In genomic region chr4:89539374-89539773, GRCh38 we compare ENCODE assay signal across 16 cellular contexts.
A peak's percentile ranks its signal among the peaks of the same experiment; 100 is the strongest.
DNase-seq lines count a peak whose midpoint lies in the region; ATAC-seq and TF ChIP-seq lines count a peak whose summit lies in the region.
"Had no signal": no experiment of that assay in that cellular context is flagged by ENCODE, and none has a peak within 500 bp of the region (broad histone marks: within the 10 kb centered on the region; RNA-seq: fewer than 3 reads in every experiment).

No MANE protein-coding gene starts in this region.

- no peaks in the 10 kb centered on the region for H3K27me3 ChIP-seq in lung (ENCODE audit: control insufficient read depth, insufficient read depth)
- no peaks in the 10 kb centered on the region for H3K27me3 ChIP-seq in right cardiac atrium (ENCODE audit: control insufficient read depth, insufficient read depth)
- H3K27me3 ChIP-seq: BE2C, upper lobe of left lung had no signal

- in situ Hi-C loops in astrocyte of the spinal cord (cut with HindIII; ENCODE audit: low sequenced_read_pairs): no loop called here

- peak; percentile 59 for ATAC-seq in lung (ENCODE audit: insufficient read depth, low FRiP score)
- no peak for ATAC-seq in right cardiac atrium
- ATAC-seq: HepG2 had no signal

- WGBS in lung, 2 donors: 71 to 84% methylated on average over 3 of the region's 3 CpGs
- WGBS in right cardiac atrium: 70% methylated on average over 3 of the region's 3 CpGs

- no peak overlapping the region for H3K4me3 Mint-ChIP-seq in CD14-positive monocyte
- H3K4me3 Mint-ChIP-seq: activated naive CD8-positive, alpha-beta T cell treated with anti-CD3 and anti-CD28 coated beads, Interleukin-2, amount 50 U/mL, for 24 hours had no signal

- H3K4me3 ChIP-seq in AG04449 (ENCODE audit: low read depth, low read length) (no peak overlapping the region), HFF-Myc (replicated peaks; ENCODE audit: low read depth, low read length) (no peak overlapping the region), astrocyte of the spinal cord (ENCODE audit: low read depth, low read length) (no peak overlapping the region), lung (no peak overlapping the region), right cardiac atrium (ENCODE audit: low read length) (no peak overlapping the region)
- H3K4me3 ChIP-seq: upper lobe of left lung had no signal

- DNase-seq in AG04449 (ENCODE audit: low read depth, low spot score) (peak; percentile 5), HFF-Myc (ENCODE audit: extremely low read depth, low read depth) (peak; percentile 60), astrocyte of the spinal cord (ENCODE audit: low read depth, low spot score) (peak; percentile 38), lung (ENCODE audit: low spot score) (no peak), activated gamma-delta T cell (lab: John Stamatoyannopoulos, UW) (no peak), CD14-positive monocyte (ENCODE audit: low spot score) (no peak), retina (no peak), right cardiac atrium (no peak)
- DNase-seq: activated CD8-positive, alpha-beta memory T cell treated with anti-CD3 and anti-CD28 coated beads for 24 hours; activated naive CD8-positive, alpha-beta T cell treated with anti-CD3 and anti-CD28 coated beads, Interleukin-2, amount 50 U/mL, for 24 hours; BE2C; head of caudate nucleus; NCI-H1417; Right ventricle myocardium superior; upper lobe of left lung had no signal

- H3K4me1 ChIP-seq in lung (ENCODE audit: control insufficient read depth in 2 of 2, insufficient read depth in 2 of 2, low read length in 2 of 2) (no peaks in the 10 kb centered on the region), right cardiac atrium (ENCODE audit: control insufficient read depth, insufficient read depth, low read length) (no peaks in the 10 kb centered on the region)
- H3K4me1 ChIP-seq: BE2C, upper lobe of left lung had no signal

- no peaks in the 10 kb centered on the region for H3K36me3 ChIP-seq in lung (ENCODE audit: control insufficient read depth in 2 of 2, insufficient read depth in 2 of 2, low read length in 2 of 2)
- H3K36me3 ChIP-seq: BE2C, upper lobe of left lung had no signal

- POLR2A ChIA-PET in AG04449 (lab: Yijun Ruan, JAX): no interaction called here

- H3K27ac ChIP-seq in lung (ENCODE audit: low read depth in 1 of 2, low read length in 1 of 2) (no peak overlapping the region), right cardiac atrium (ENCODE audit: low read length) (no peak overlapping the region)

- intact Hi-C loops in CD14-positive monocyte (cut with micrococcal nuclease) (no loop called here), right cardiac atrium (cut with DNase I) (no loop called here)

- CTCF ChIA-PET in AG04449 (lab: Yijun Ruan, JAX): no interaction called here

- no peak overlapping the region for H3K27ac Mint-ChIP-seq in CD14-positive monocyte
- H3K27ac Mint-ChIP-seq: activated naive CD8-positive, alpha-beta T cell treated with anti-CD3 and anti-CD28 coated beads, Interleukin-2, amount 50 U/mL, for 24 hours had no signal

- H3K4me1 Mint-ChIP-seq in CD14-positive monocyte: peaks cover 1% of the 10 kb centered on the region

- H3K9me3 Mint-ChIP-seq in CD14-positive monocyte: peaks cover 0 to 12% (median 4%) of the 10 kb centered on the region in 7 donors

- H3K9me3 ChIP-seq in lung (ENCODE audit: control insufficient read depth in 2 of 2, insufficient read depth in 1 of 2, low read length in 1 of 2) (peaks cover 4% of the 10 kb centered on the region in 2 donors), right cardiac atrium (ENCODE audit: control insufficient read depth, low read length) (no peaks in the 10 kb centered on the region)
- H3K9me3 ChIP-seq: BE2C had no signal

- H3K27me3 Mint-ChIP-seq in CD14-positive monocyte (ENCODE audit: low read depth in 3 of 3): no peaks in the 10 kb centered on the region

- TF ChIP-seq CTCF in AG04449 (IDR thresholded peaks at IDR 0.05; ENCODE audit: insufficient read depth, low read length, missing control alignments): no peak
- TF ChIP-seq CTCF in HFF-Myc (IDR thresholded peaks at IDR 0.05; ENCODE audit: low read depth, low read length, missing control alignments): no peak
- TF ChIP-seq CTCF in astrocyte of the spinal cord (IDR thresholded peaks at IDR 0.05; ENCODE audit: low read depth, low read length): no peak
- no peak for TF ChIP-seq CTCF in lung (IDR thresholded peaks at IDR 0.05; ENCODE audit: control extremely low read depth, extremely low read depth)
- TF ChIP-seq CTCF in CD14-positive monocyte (IDR thresholded peaks at IDR 0.05): no peak

- H3K36me3 Mint-ChIP-seq in CD14-positive monocyte: no peaks in the 10 kb centered on the region

Comparison
In these comparisons a context has a peak if more than half of its experiments do, and no peak if none do; other contexts are left out.
1. DNase-seq: peak in AG04449 (single experiment), HFF-Myc (single experiment) and astrocyte of the spinal cord (single experiment); none in lung (single experiment), activated gamma-delta T cell (single experiment), CD14-positive monocyte (single experiment), retina (single experiment) and right cardiac atrium (0 of 3).